ENCODE assay signal across 9 cellular contexts in the genomic region with DNA sequence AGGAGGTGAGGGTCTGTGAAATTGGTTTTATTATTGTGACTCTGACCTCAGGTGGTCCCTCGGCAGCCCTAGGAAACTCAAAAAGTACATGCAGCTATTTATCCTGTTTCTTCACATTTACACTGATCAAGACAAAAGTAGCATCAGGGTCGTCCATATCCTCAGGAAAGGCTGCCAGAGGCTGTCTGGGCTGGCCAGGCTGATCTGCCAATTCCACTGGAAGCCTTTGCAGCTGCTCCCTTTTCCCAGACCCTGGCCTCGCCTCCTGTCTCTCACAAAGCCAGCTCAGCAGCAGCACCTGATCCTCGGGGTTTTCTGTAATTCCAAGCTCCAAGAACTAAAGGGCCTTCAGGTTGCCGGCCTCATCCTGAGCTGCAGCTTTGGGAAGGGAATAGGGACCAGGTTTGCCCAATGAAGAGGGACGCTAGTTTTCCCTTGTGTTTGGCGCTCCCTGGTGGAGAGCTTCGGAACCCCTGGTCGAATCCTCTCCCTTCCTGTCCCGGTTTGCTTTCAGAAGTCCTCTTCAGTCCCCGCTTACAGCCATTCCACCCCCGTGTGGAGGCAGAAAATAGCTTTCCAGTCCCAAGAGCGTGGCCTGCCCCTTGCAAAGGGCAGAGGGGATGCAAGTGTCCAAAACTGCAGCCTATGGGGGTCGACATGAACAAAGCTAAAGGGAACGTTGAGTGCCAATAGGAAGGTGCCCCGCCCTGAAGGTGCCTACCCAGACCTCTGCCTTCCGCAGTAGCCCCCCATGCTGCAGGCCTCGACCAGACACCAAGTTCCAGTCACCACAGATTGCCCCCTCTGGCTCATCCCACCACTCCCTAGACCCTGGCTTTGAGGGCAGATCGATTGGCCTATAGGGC. TPM values are rescaled to one million over a fixed set of nuclear protein-coding genes. Genes with fewer than 3 reads are reported as not detected.
DNase-seq lines count a peak whose midpoint lies in the region; ATAC-seq and TF ChIP-seq lines count a peak whose summit lies in the region.
"Had no signal": no experiment of that assay in that cellular context is flagged by ENCODE, and none has a peak within 500 bp of the region (broad histone marks: within the 10 kb centered on the region; RNA-seq: fewer than 3 reads in every experiment).

No MANE protein-coding gene starts in this region.

- no peaks in the 10 kb centered on the region for H3K9me3 ChIP-seq in WERI-Rb-1 (ENCODE audit: severe bottlenecking)
- no peaks in the 10 kb centered on the region for H3K9me3 ChIP-seq in breast epithelium

- H3K27me3 ChIP-seq in WERI-Rb-1 (ENCODE audit: insufficient read depth, low read depth, severe bottlenecking) = no peaks in the 10 kb centered on the region
- H3K27me3 ChIP-seq in breast epithelium = no peaks in the 10 kb centered on the region

- no peak for TF ChIP-seq POLR2A in breast epithelium (IDR thresholded peaks at IDR 0.05)

- no peaks in the 10 kb centered on the region for H3K36me3 ChIP-seq in WERI-Rb-1
- no peaks in the 10 kb centered on the region for H3K36me3 ChIP-seq in breast epithelium

- no peaks in the 10 kb centered on the region for H3K4me1 ChIP-seq in breast epithelium

- TF ChIP-seq CTCF in WERI-Rb-1 (IDR thresholded peaks at IDR 0.05; ENCODE audit: low read depth, low read length) = peak; percentile 91
- TF ChIP-seq CTCF in breast epithelium (IDR thresholded peaks at IDR 0.05) = peak; percentile 43 to 71 (median 70)

- intact Hi-C loops in breast epithelium (cut with DNase I; ENCODE audit: low total_unique reads) = loop anchor here (5.0 kb wide), 1 partner anchor 637 kb away; no protein-coding TSS in a partner anchor

- H3K27ac ChIP-seq in WERI-Rb-1 (peak overlapping the region; percentile 26; the same call in 1 of the 2 replicates), breast epithelium (no peak overlapping the region)
- H3K27ac ChIP-seq: epithelial cell of prostate had no signal

- peak; percentile 91 for DNase-seq in GM03348 (ENCODE audit: low spot score)
- DNase-seq in MV-4-11 (lab: John Stamatoyannopoulos, UW) = peak; percentile 33
- DNase-seq in WERI-Rb-1 = peak; percentile 84
- peak; percentile 44 to 76 for DNase-seq in breast epithelium (ENCODE audit: low spot score in 2 of 2)
- DNase-seq in iris pigment epithelial cell (ENCODE audit: low read depth) = peak; percentile 44
- peak; percentile 4 to 53 for DNase-seq in stimulated activated CD4-positive, alpha-beta T cell treated with anti-CD3 and anti-CD28 coated beads, Interleukin-1b, Interleukin-23, amount 100 ng/mL, for 1 hour (ENCODE audit: low read depth in 2 of 2)
- no peak for DNase-seq in NCI-H187 treated with DMSO at 0.1 percent for 48 hours (lab: John Stamatoyannopoulos, UW)

- ATAC-seq in HG03045 (IDR thresholded peaks at IDR 0.05; ENCODE audit: unreplicated experiment) = no peak

- no peak overlapping the region for H3K4me3 ChIP-seq in WERI-Rb-1 (ENCODE audit: low read depth, low read length)
- H3K4me3 ChIP-seq in breast epithelium = no peak overlapping the region

RNA-seq across cellular contexts. Expression of a gene that starts 13.4 kb away (rescaled TPM):
- total RNA-seq in breast epithelium = under 1 TPM; 0.48 to 0.98 (median 0.59) TPM

RNA-seq across cellular contexts. Expression of a gene that starts 27.4 kb away (rescaled TPM):
- total RNA-seq in breast epithelium = not detected

RNA-seq across cellular contexts. Expression of a gene that starts 41.1 kb away (rescaled TPM):
- total RNA-seq in breast epithelium = not detected
